ENCODE assay signal across 8 cellular contexts in the genomic region with DNA sequence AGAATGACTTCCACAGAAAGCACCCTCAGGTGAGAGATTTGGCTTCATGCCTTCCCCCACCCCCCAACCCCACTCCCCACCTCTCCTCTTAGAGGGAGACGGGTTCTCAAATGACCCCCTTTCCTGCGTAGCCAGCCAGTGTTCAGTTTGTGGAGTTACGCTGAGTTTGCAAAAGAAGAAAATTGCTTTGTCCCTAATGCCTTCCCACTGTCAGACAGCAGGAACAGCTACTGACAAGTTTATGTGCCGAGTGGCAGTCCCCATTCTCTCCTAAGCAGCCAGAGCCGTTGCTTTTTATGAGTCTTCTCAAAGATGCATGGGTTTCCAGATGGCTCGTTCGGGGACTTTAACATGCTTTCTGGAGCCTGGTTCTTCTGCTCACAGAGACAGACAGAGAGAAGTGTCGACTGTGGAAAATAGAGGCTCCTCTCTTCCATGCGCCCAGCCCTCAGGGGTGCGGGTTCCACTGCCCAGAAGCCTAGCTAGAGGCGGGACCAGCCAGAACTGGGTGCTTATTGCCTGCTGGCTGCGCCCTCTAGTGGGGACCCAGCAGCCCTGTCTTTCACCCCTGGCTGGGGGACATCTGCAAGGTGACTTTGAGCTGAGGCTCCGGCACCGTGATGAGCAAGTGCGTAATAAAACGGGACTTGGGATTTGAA.
A peak's percentile ranks its signal among the peaks of the same experiment; 100 is the strongest.
DNase-seq lines count a peak whose midpoint lies in the region; ATAC-seq lines count a peak whose summit lies in the region.

No MANE protein-coding gene starts in this region.

- H3K4me2 ChIP-seq in BLaER1 treated with 17β-estradiol and CSF1 and Interleukin-3, amounts not matched to agents 10 nM and 100 nM: peak overlapping the region; percentile 56 to 83 (median 74)

- peaks cover 10 to 63% (median 50%) of the 10 kb centered on the region in 10 experiments; a peak in 19 of 20 replicates for H3K4me1 ChIP-seq in BLaER1 treated with 17β-estradiol and CSF1 and Interleukin-3, amounts not matched to agents 10 nM and 100 nM

- no peaks in the 10 kb centered on the region for H3K9me3 ChIP-seq in BLaER1 treated with 17β-estradiol and CSF1 and Interleukin-3, amounts not matched to agents 10 nM and 100 nM (replicated peaks in 1 of 11)

- ATAC-seq in GM21390 (IDR thresholded peaks at IDR 0.05; ENCODE audit: unreplicated experiment) (peak; percentile 75), HG03025 (IDR thresholded peaks at IDR 0.05; ENCODE audit: low FRiP score, unreplicated experiment) (no peak)

- H3K4me3 ChIP-seq in BLaER1 treated with 17β-estradiol and CSF1 and Interleukin-3, amounts not matched to agents 10 nM and 100 nM: peak overlapping the region in 2 of 10 experiments; percentile 0 to 51; a peak in 3 of 20 replicates

- H3K9ac ChIP-seq in BLaER1 treated with 17β-estradiol and CSF1 and Interleukin-3, amounts not matched to agents 10 nM and 100 nM: peak overlapping the region in 8 of 11 experiments; percentile 7 to 64 (median 50); a peak in 12 of 22 replicates

- no peaks in the 10 kb centered on the region for H3K27me3 ChIP-seq in BLaER1 treated with 17β-estradiol and CSF1 and Interleukin-3, amounts not matched to agents 10 nM and 100 nM

- peak overlapping the region in 8 of 11 experiments; percentile 6 to 72 (median 64); a peak in 14 of 22 replicates for H3K27ac ChIP-seq in BLaER1 treated with 17β-estradiol and CSF1 and Interleukin-3, amounts not matched to agents 10 nM and 100 nM

- H4K20me1 ChIP-seq in BLaER1 treated with 17β-estradiol and CSF1 and Interleukin-3, amounts not matched to agents 10 nM and 100 nM: no peaks in the 10 kb centered on the region

- intact Hi-C loops in cardiac septum (cut with DNase I): loop anchor here (1.0 to 10.0 kb wide), 5 partner anchors 73 to 547 kb away; no protein-coding TSS in a partner anchor

- DNase-seq in NCI-H1105 (lab: John Stamatoyannopoulos, UW): peak; percentile 73
- DNase-seq in T follicular helper cell (ENCODE audit: low read depth): peak; percentile 35
- peak; percentile 40 for DNase-seq in activated naive CD8-positive, alpha-beta T cell treated with anti-CD3 and anti-CD28 coated beads, Interleukin-2, amount 50 U/mL, for 16 hours (ENCODE audit: low read depth, low spot score)
- DNase-seq in cardiac septum (ENCODE audit: low spot score): peak; percentile 86
- DNase-seq in putamen (ENCODE audit: low spot score): peak; percentile 78

- H3K36me3 ChIP-seq in BLaER1 treated with 17β-estradiol and CSF1 and Interleukin-3, amounts not matched to agents 10 nM and 100 nM: peaks cover 0 to 80% (median 44%) of the 10 kb centered on the region in 11 experiments; a peak in 17 of 22 replicates

Comparison
In these comparisons a context has a peak if more than half of its experiments do, and no peak if none do; other contexts are left out.
1. DNase-seq: peak in every context shown above with its lines; median percentile 86 in cardiac septum; 78 in putamen; 73 in NCI-H1105; 40 in activated naive CD8-positive, alpha-beta T cell treated with anti-CD3 and anti-CD28 coated beads, Interleukin-2, amount 50 U/mL, for 16 hours; 35 in T follicular helper cell.